In the genomic region with DNA sequence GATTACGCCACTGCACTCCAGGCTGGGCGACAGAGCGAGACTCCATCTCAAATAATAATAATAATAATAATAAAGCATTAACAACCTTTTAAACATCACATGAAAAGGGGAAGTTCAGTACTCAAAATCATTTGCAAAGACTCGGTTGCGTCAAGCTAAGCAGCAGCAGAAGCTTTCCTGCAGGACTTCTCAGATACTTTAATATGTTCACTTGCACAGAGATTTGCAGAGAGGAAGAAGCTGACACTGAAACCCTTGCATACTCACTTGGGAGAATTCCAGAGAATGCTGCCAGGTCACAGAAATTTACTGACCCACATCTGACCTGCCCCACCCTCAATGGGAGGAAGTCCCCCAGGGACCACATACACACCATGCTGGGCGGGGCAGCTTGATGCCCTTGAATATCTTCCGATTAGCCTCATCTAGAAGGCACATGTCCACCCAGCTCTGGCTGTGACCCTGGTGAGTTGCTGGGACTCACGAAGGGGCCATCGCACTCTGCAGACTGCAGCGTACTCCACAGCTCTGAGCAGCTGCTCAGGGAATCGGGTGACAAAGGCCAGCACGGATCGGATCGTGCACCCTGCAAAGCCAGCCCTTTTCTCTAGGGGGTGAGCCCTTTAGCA, we compare ENCODE assay signal across 11 cellular contexts.
DNase-seq lines count a peak whose midpoint lies in the region; ATAC-seq, FAIRE-seq and TF ChIP-seq lines count a peak whose summit lies in the region.
"Had no signal": no experiment of that assay in that cellular context is flagged by ENCODE, and none has a peak within 500 bp of the region (broad histone marks: within the 10 kb centered on the region; RNA-seq: fewer than 3 reads in every experiment).

No MANE protein-coding gene starts in this region.

- no peaks in the 10 kb centered on the region for H3K9me3 Mint-ChIP-seq in stimulated activated memory B cell treated with anti-CD40 and anti-IgM and Interleukin-4, amounts not matched to agents 10 μg/mL and 1 μg/mL and 100 μg/mL, for 72 hours
- H3K9me3 Mint-ChIP-seq: T-helper 1 cell treated with Interleukin-12 subunit alpha and Interleukin-12 subunit beta and Interleukin-4 antibody, amounts not matched to agents 30 μg/mL and 1 μg/mL, for 36 hours had no signal

- H3K9ac ChIP-seq in kidney (ENCODE audit: low read length in 2 of 2): no peak overlapping the region

- intact Hi-C loops in kidney (cut with DNase I): no loop called here

- peaks cover 96% of the 10 kb centered on the region for H3K4me1 Mint-ChIP-seq in stimulated activated memory B cell treated with anti-CD40 and anti-IgM and Interleukin-4, amounts not matched to agents 10 μg/mL and 1 μg/mL and 100 μg/mL, for 72 hours

- no peaks in the 10 kb centered on the region for H3K9me3 ChIP-seq in RWPE2 (ENCODE audit: severe bottlenecking)
- H3K9me3 ChIP-seq in kidney (ENCODE audit: control insufficient read depth in 1 of 2, low read length in 2 of 2): no peaks in the 10 kb centered on the region

- H3K27ac ChIP-seq in RWPE2 (ENCODE audit: poor library complexity, severe bottlenecking): peak overlapping the region; percentile 99
- no peak overlapping the region for H3K27ac ChIP-seq in kidney (ENCODE audit: low read depth in 2 of 2, low read length in 2 of 2)

- peaks cover 9% of the 10 kb centered on the region for H3K36me3 Mint-ChIP-seq in stimulated activated memory B cell treated with anti-CD40 and anti-IgM and Interleukin-4, amounts not matched to agents 10 μg/mL and 1 μg/mL and 100 μg/mL, for 72 hours

- no peak for TF ChIP-seq CTCF in RWPE2 (IDR thresholded peaks at IDR 0.05; ENCODE audit: poor library complexity, severe bottlenecking)
- no peak for TF ChIP-seq CTCF in kidney (IDR thresholded peaks at IDR 0.05; ENCODE audit: borderline replicate concordance, extremely low read depth, insufficient read depth)

- H3K4me3 ChIP-seq in RWPE2 (ENCODE audit: severe bottlenecking) (no peak overlapping the region), kidney (ENCODE audit: low read length in 2 of 2) (no peak overlapping the region)
- H3K4me3 ChIP-seq: coronary artery had no signal

- FAIRE-seq in kidney (lab: Jason Lieb, UNC): no peak

- H3K27me3 ChIP-seq in RWPE2 (ENCODE audit: insufficient read depth, poor library complexity, severe bottlenecking): no peaks in the 10 kb centered on the region

- H3K27ac Mint-ChIP-seq in stimulated activated memory B cell treated with anti-CD40 and anti-IgM and Interleukin-4, amounts not matched to agents 10 μg/mL and 1 μg/mL and 100 μg/mL, for 72 hours: peak overlapping the region; percentile 90
- H3K27ac Mint-ChIP-seq: T-helper 1 cell treated with Interleukin-12 subunit alpha and Interleukin-12 subunit beta and Interleukin-4 antibody, amounts not matched to agents 30 μg/mL and 1 μg/mL, for 36 hours had no signal

- ATAC-seq in RWPE2 (ENCODE audit: low read depth) (peak; percentile 4; the same call in 2 of the 3 replicates), GM21367 (IDR thresholded peaks at IDR 0.05; ENCODE audit: unreplicated experiment) (no peak)
- peak; percentile 77 for ATAC-seq in stimulated activated memory B cell treated with anti-CD40 and anti-IgM and Interleukin-4, amounts not matched to agents 10 μg/mL and 1 μg/mL and 100 μg/mL, for 72 hours
- no peak for ATAC-seq in stimulated activated naive CD8-positive, alpha-beta T cell treated with anti-CD3 and anti-CD28 coated beads, Interleukin-15, Interleukin-2, amounts not matched to agents 100 U/mL and 50 U/mL, for 24 hours

- DNase-seq in NCI-H2107 treated with DMSO at 0.1 percent for 48 hours (lab: John Stamatoyannopoulos, UW; ENCODE audit: unreplicated experiment) (peak; percentile 39), NCI-H2107 (lab: John Stamatoyannopoulos, UW) (no peak), RWPE2 (ENCODE audit: low spot score) (no peak), kidney (peak; percentile 69), GDM1 (lab: John Stamatoyannopoulos, UW) (no peak)
- DNase-seq in stimulated activated naive CD8-positive, alpha-beta T cell treated with anti-CD3 and anti-CD28 coated beads, Interleukin-15, Interleukin-2, amounts not matched to agents 100 U/mL and 50 U/mL, for 24 hours: no peak
- DNase-seq: NCI-H1930 had no signal

- H3K4me1 ChIP-seq in RWPE2 (ENCODE audit: insufficient read depth, poor library complexity, severe bottlenecking) (peaks cover 50% of the 10 kb centered on the region), kidney (ENCODE audit: control insufficient read depth in 1 of 2, insufficient read depth in 1 of 2, low read depth in 1 of 2, low read length in 2 of 2) (peaks cover 24 to 49% of the 10 kb centered on the region in 2 donors)

- no peaks in the 10 kb centered on the region for H3K27me3 Mint-ChIP-seq in stimulated activated memory B cell treated with anti-CD40 and anti-IgM and Interleukin-4, amounts not matched to agents 10 μg/mL and 1 μg/mL and 100 μg/mL, for 72 hours

- H3K36me3 ChIP-seq in RWPE2 (ENCODE audit: low read depth) (no peaks in the 10 kb centered on the region), kidney (ENCODE audit: control insufficient read depth in 1 of 2, insufficient read depth in 2 of 2, low read length in 2 of 2) (no peaks in the 10 kb centered on the region)

- H3K4me3 Mint-ChIP-seq in stimulated activated memory B cell treated with anti-CD40 and anti-IgM and Interleukin-4, amounts not matched to agents 10 μg/mL and 1 μg/mL and 100 μg/mL, for 72 hours: peak overlapping the region; percentile 42
- H3K4me3 Mint-ChIP-seq: T-helper 1 cell treated with Interleukin-12 subunit alpha and Interleukin-12 subunit beta and Interleukin-4 antibody, amounts not matched to agents 30 μg/mL and 1 μg/mL, for 36 hours had no signal

Comparison
In these comparisons a context has a peak if more than half of its experiments do, and no peak if none do; other contexts are left out.
1. DNase-seq: peak in NCI-H2107 treated with DMSO at 0.1 percent for 48 hours (single experiment) and kidney (single experiment); none in NCI-H2107 (single experiment), RWPE2 (single experiment), stimulated activated naive CD8-positive, alpha-beta T cell treated with anti-CD3 and anti-CD28 coated beads, Interleukin-15, Interleukin-2, amounts not matched to agents 100 U/mL and 50 U/mL, for 24 hours (single experiment) and GDM1 (single experiment).
2. ATAC-seq: peak in RWPE2 (single experiment) and stimulated activated memory B cell treated with anti-CD40 and anti-IgM and Interleukin-4, amounts not matched to agents 10 μg/mL and 1 μg/mL and 100 μg/mL, for 72 hours (single experiment); none in stimulated activated naive CD8-positive, alpha-beta T cell treated with anti-CD3 and anti-CD28 coated beads, Interleukin-15, Interleukin-2, amounts not matched to agents 100 U/mL and 50 U/mL, for 24 hours (single experiment) and GM21367 (single experiment).